ENCODE assay signal across 2 cellular contexts in genomic region chr7:18369011-18369410, GRCh38.
TF ChIP-seq lines count a peak whose summit lies in the region.

No MANE protein-coding gene starts in this region.

TF ChIP-seq in SK-N-SH treated with all-trans-retinoic acid at 6 μM for 48 hours, 23 proteins besides CTCF, POLR2A, EP300 and RAD21 (continued from another document):
- no peak for TF ChIP-seq POU6F1 (CRISPR knock-in tag; IDR thresholded peaks at IDR 0.05; ENCODE audit: borderline replicate concordance, low read depth)
- TF ChIP-seq TCF4 (CRISPR knock-in tag; IDR thresholded peaks at IDR 0.05; ENCODE audit: borderline replicate concordance) = peak; percentile 61; the same call in 1 of the 2 replicates
- TF ChIP-seq ISL1 (CRISPR knock-in tag; IDR thresholded peaks at IDR 0.05) = peak; percentile 65
- TF ChIP-seq PATZ1 (CRISPR knock-in tag; IDR thresholded peaks at IDR 0.05; ENCODE audit: borderline replicate concordance) = no peak
- no peak for TF ChIP-seq ZFP3 (CRISPR knock-in tag; IDR thresholded peaks at IDR 0.05)
- no peak for TF ChIP-seq CSDC2 (CRISPR knock-in tag; IDR thresholded peaks at IDR 0.05)
- no peak for TF ChIP-seq ZNF565 (CRISPR knock-in tag; conservative IDR thresholded peaks at IDR 0.05; ENCODE audit: low read depth)

TF ChIP-seq in SK-N-SH, 30 proteins besides CTCF, POLR2A, EP300 and RAD21 (continued from another document):
- TF ChIP-seq MAX (IDR thresholded peaks at IDR 0.05; ENCODE audit: low read depth) (no peak), YY1 (IDR thresholded peaks at IDR 0.05; ENCODE audit: low read depth) (no peak), RFX5 (IDR thresholded peaks at IDR 0.05; ENCODE audit: low read length) (no peak), TCF12 (IDR thresholded peaks at IDR 0.05) (no peak), IRF3 (IDR thresholded peaks at IDR 0.05; ENCODE audit: low read depth, low read length) (no peak)
